27 cellular contexts compared by ENCODE assay signal in genomic region chr9:115235221-115235620, GRCh38.
"Had no signal": no experiment of that assay in that cellular context is flagged by ENCODE, and none has a peak within 500 bp of the region (broad histone marks: within the 10 kb centered on the region; RNA-seq: fewer than 3 reads in every experiment).

No MANE protein-coding gene starts in this region.

- ATAC-seq: activated naive CD4-positive, alpha-beta T cell treated with anti-CD3 and anti-CD28 coated beads, Interleukin-2, amount 50 U/mL, for 72 hours; activated T-cell treated with anti-CD3 and anti-CD28 coated beads, Interleukin-2, amount 50 U/mL, for 72 hours; effector memory CD8-positive, alpha-beta T cell; gastroesophageal sphincter; WTC11 had no signal

- DNase-seq: activated CD4-positive, alpha-beta memory T cell treated with anti-CD3 and anti-CD28 coated beads, Interleukin-2, amount 10 ng/mL, durations not matched to agents 7 days and 5 days; activated CD4-positive, alpha-beta T cell treated with anti-CD3 and anti-CD28 coated beads for 1 hour; activated CD4-positive, alpha-beta T cell treated with anti-CD3 and anti-CD28 coated beads for 4 hours; activated CD4-positive, alpha-beta T cell treated with anti-CD3 and anti-CD28 coated beads, Interleukin-2, amount 10 ng/mL, durations not matched to agents 7 days and 5 days; activated CD4-positive, alpha-beta T cell treated with anti-CD3 and anti-CD28 coated beads, Interleukin-2, amount 50 U/mL, for 4 hours; activated CD8-positive, alpha-beta memory T cell treated with anti-CD3 and anti-CD28 coated beads, Interleukin-2, amount 50 U/mL, for 48 hours; activated gamma-delta T cell; activated naive CD4-positive, alpha-beta T cell; activated naive CD4-positive, alpha-beta T cell treated with anti-CD3 and anti-CD28 coated beads, Interleukin-2, amount 10 ng/mL, durations not matched to agents 7 days and 5 days; activated naive CD8-positive, alpha-beta T cell treated with anti-CD3 and anti-CD28 coated beads, Interleukin-2, amount 10 ng/mL, durations not matched to agents 7 days and 5 days; activated T-cell treated with anti-CD3 and anti-CD28 coated beads for 4 hours; activated T-cell treated with anti-CD3 and anti-CD28 coated beads, Interleukin-2, amount 50 U/mL, for 24 hours; activated T-cell treated with anti-CD3 and anti-CD28 coated beads, Interleukin-2, amount 50 U/mL, for 72 hours; brain microvascular endothelial cell; dermis blood vessel endothelial cell; effector CD4-positive, alpha-beta T cell; effector memory CD8-positive, alpha-beta T cell; erythroblast; esophagus squamous epithelium; foreskin melanocyte; T-helper 2 cell had no signal

- H3K27ac ChIP-seq: ascending aorta, brain microvascular endothelial cell, coronary artery, VCaP had no signal

- H3K36me3 ChIP-seq: ascending aorta, brain microvascular endothelial cell, esophagus squamous epithelium, gastroesophageal sphincter had no signal

- H3K4me1 ChIP-seq: ascending aorta had no signal

- H3K27me3 ChIP-seq: ascending aorta, brain microvascular endothelial cell, esophagus squamous epithelium, gastroesophageal sphincter had no signal

- H3K9me3 ChIP-seq: ascending aorta, esophagus squamous epithelium, gastroesophageal sphincter had no signal

- H3K4me3 ChIP-seq: ascending aorta, coronary artery, esophagus squamous epithelium, gastroesophageal sphincter had no signal
